Comparison of ENCODE assay signal across 1 cellular context in genomic region chr12:19972325-19973288, GRCh38.
TF ChIP-seq lines count a peak whose summit lies in the region.

No MANE protein-coding gene starts in this region.

TF ChIP-seq in GM12878, 131 proteins besides CTCF, POLR2A, EP300 and RAD21 (continued from another document and continues in another):
- no peak for TF ChIP-seq PBX3 (IDR thresholded peaks at IDR 0.05; ENCODE audit: insufficient replicate concordance, low read depth, low read length)
- no peak for TF ChIP-seq MXI1 (IDR thresholded peaks at IDR 0.05; ENCODE audit: low read depth, low read length)
- no peak for TF ChIP-seq IRF3 (IDR thresholded peaks at IDR 0.05)
- TF ChIP-seq CUX1 (IDR thresholded peaks at IDR 0.05; ENCODE audit: insufficient replicate concordance, low read depth, low read length): no peak
- TF ChIP-seq YBX1 (IDR thresholded peaks at IDR 0.05): no peak
- no peak for TF ChIP-seq RCOR1 (conservative IDR thresholded peaks at IDR 0.05; ENCODE audit: low read depth, low read length)
- no peak for TF ChIP-seq ZNF207 (IDR thresholded peaks at IDR 0.05; ENCODE audit: borderline replicate concordance)
- TF ChIP-seq SIN3A (IDR thresholded peaks at IDR 0.05; ENCODE audit: low read depth, low read length): no peak
- no peak for TF ChIP-seq SKIL (IDR thresholded peaks at IDR 0.05; ENCODE audit: low read depth, poor library complexity, severe bottlenecking)
- peak; percentile 74 for TF ChIP-seq MTA2 (IDR thresholded peaks at IDR 0.05; ENCODE audit: low read depth)
- no peak for TF ChIP-seq HDAC6 (IDR thresholded peaks at IDR 0.05; ENCODE audit: unreplicated experiment)
- no peak for TF ChIP-seq PKNOX1 (IDR thresholded peaks at IDR 0.05)
- TF ChIP-seq NFIC (IDR thresholded peaks at IDR 0.05; ENCODE audit: low read depth, low read length): peak; percentile 88
- peak; percentile 53; the same call in 1 of the 2 replicates for TF ChIP-seq ZBED1 (IDR thresholded peaks at IDR 0.05; ENCODE audit: borderline replicate concordance)
- no peak for TF ChIP-seq ESRRA (IDR thresholded peaks at IDR 0.05; ENCODE audit: low read length)
- 0 out of 2 replicates have a peak, but pooled peaks have one; percentile 22 for TF ChIP-seq ATF7 (IDR thresholded peaks at IDR 0.05; ENCODE audit: low read depth)
- no peak for TF ChIP-seq NBN (IDR thresholded peaks at IDR 0.05)
- no peak for TF ChIP-seq NRF1 (conservative IDR thresholded peaks at IDR 0.05; ENCODE audit: low read depth, low read length)
- no peak for TF ChIP-seq ZNF24 (IDR thresholded peaks at IDR 0.05)
- TF ChIP-seq ZNF384 (IDR thresholded peaks at IDR 0.05; ENCODE audit: borderline replicate concordance, low read depth, low read length): no peak
- TF ChIP-seq POU2F2 (IDR thresholded peaks at IDR 0.05; ENCODE audit: borderline replicate concordance, low read depth, low read length): no peak
- TF ChIP-seq GATAD2B (conservative IDR thresholded peaks at IDR 0.05; ENCODE audit: low read depth): 0 out of 2 replicates have a peak, but pooled peaks have one; percentile 46
- TF ChIP-seq TARDBP (IDR thresholded peaks at IDR 0.05; ENCODE audit: borderline replicate concordance): no peak
- TF ChIP-seq PAX8 (IDR thresholded peaks at IDR 0.05): no peak
- TF ChIP-seq, protein P1, sequence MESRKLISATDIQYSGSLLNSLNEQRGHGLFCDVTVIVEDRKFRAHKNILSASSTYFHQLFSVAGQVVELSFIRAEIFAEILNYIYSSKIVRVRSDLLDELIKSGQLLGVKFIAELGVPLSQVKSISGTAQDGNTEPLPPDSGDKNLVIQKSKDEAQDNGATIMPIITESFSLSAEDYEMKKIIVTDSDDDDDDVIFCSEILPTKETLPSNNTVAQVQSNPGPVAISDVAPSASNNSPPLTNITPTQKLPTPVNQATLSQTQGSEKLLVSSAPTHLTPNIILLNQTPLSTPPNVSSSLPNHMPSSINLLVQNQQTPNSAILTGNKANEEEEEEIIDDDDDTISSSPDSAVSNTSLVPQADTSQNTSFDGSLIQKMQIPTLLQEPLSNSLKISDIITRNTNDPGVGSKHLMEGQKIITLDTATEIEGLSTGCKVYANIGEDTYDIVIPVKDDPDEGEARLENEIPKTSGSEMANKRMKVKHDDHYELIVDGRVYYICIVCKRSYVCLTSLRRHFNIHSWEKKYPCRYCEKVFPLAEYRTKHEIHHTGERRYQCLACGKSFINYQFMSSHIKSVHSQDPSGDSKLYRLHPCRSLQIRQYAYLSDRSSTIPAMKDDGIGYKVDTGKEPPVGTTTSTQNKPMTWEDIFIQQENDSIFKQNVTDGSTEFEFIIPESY (IDR thresholded peaks at IDR 0.05): no peak
- TF ChIP-seq, protein P2, sequence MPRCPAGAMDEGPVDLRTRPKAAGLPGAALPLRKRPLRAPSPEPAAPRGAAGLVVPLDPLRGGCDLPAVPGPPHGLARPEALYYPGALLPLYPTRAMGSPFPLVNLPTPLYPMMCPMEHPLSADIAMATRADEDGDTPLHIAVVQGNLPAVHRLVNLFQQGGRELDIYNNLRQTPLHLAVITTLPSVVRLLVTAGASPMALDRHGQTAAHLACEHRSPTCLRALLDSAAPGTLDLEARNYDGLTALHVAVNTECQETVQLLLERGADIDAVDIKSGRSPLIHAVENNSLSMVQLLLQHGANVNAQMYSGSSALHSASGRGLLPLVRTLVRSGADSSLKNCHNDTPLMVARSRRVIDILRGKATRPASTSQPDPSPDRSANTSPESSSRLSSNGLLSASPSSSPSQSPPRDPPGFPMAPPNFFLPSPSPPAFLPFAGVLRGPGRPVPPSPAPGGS (IDR thresholded peaks at IDR 0.05; ENCODE audit: borderline replicate concordance, insufficient read depth, low read depth, low read length, poor library complexity, severe bottlenecking): peak; percentile 91
- TF ChIP-seq SMAD1 (IDR thresholded peaks at IDR 0.05; ENCODE audit: low read depth, partially characterized antibody): no peak
- no peak for TF ChIP-seq BMI1 (IDR thresholded peaks at IDR 0.05; ENCODE audit: borderline replicate concordance)
- TF ChIP-seq CHD1 (IDR thresholded peaks at IDR 0.05; ENCODE audit: low read depth, low read length): no peak
- TF ChIP-seq, protein P3, sequence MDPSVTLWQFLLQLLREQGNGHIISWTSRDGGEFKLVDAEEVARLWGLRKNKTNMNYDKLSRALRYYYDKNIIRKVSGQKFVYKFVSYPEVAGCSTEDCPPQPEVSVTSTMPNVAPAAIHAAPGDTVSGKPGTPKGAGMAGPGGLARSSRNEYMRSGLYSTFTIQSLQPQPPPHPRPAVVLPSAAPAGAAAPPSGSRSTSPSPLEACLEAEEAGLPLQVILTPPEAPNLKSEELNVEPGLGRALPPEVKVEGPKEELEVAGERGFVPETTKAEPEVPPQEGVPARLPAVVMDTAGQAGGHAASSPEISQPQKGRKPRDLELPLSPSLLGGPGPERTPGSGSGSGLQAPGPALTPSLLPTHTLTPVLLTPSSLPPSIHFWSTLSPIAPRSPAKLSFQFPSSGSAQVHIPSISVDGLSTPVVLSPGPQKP (IDR thresholded peaks at IDR 0.05; ENCODE audit: low read depth, low read length): no peak
- TF ChIP-seq RBBP5 (conservative IDR thresholded peaks at IDR 0.05): no peak
- TF ChIP-seq FOS (IDR thresholded peaks at IDR 0.05; ENCODE audit: borderline replicate concordance, extremely low read depth, insufficient read length): no peak
- no peak for TF ChIP-seq EGR1 (IDR thresholded peaks at IDR 0.05; ENCODE audit: borderline replicate concordance in 1 of 2, low read depth in 2 of 2, low read length in 2 of 2)
- TF ChIP-seq HDGF (IDR thresholded peaks at IDR 0.05): no peak
- 0 out of 2 replicates have a peak, but pooled peaks have one; percentile 12 for TF ChIP-seq CHD2 (IDR thresholded peaks at IDR 0.05; ENCODE audit: borderline replicate concordance, low read depth, low read length)
- no peak for TF ChIP-seq FOXK2 (IDR thresholded peaks at IDR 0.05)
- TF ChIP-seq DPF2 (IDR thresholded peaks at IDR 0.05): peak; percentile 51; the same call in 1 of the 2 replicates
- TF ChIP-seq STAT3 (IDR thresholded peaks at IDR 0.05; ENCODE audit: low read depth, low read length): no peak
- no peak for TF ChIP-seq ZSCAN29 (IDR thresholded peaks at IDR 0.05)
- no peak for TF ChIP-seq SMAD5 (IDR thresholded peaks at IDR 0.05; ENCODE audit: low read depth)
- TF ChIP-seq KAT2A (conservative IDR thresholded peaks at IDR 0.05; ENCODE audit: control insufficient read depth, low read depth, low read length): no peak
- peak; percentile 51 to 71; a peak in 3 of 4 replicates for TF ChIP-seq BHLHE40 (IDR thresholded peaks at IDR 0.05; ENCODE audit: borderline replicate concordance in 1 of 2, low read depth in 2 of 2, low read length in 1 of 2)
- peak; percentile 80; the same call in 1 of the 2 replicates for TF ChIP-seq FOXM1 (IDR thresholded peaks at IDR 0.05; ENCODE audit: low read depth, low read length)
- no peak for TF ChIP-seq SIX5 (IDR thresholded peaks at IDR 0.05; ENCODE audit: low read depth, low read length, severe bottlenecking)
- no peak for TF ChIP-seq PRDM15 (CRISPR knock-in tag; IDR thresholded peaks at IDR 0.05)
- no peak for TF ChIP-seq RAD51 (IDR thresholded peaks at IDR 0.05)
- TF ChIP-seq IKZF2 (IDR thresholded peaks at IDR 0.05): peak; percentile 68 to 83
- no peak for TF ChIP-seq STAT1 (conservative IDR thresholded peaks at IDR 0.05)
- TF ChIP-seq SUZ12 (IDR thresholded peaks at IDR 0.05; ENCODE audit: unreplicated experiment): no peak
- peak; percentile 86 for TF ChIP-seq IRF4 (IDR thresholded peaks at IDR 0.05; ENCODE audit: low read depth, low read length)
